ENCODE assay signal across 8 cellular contexts in genomic region chr7:82044497-82045080, GRCh38.
DNase-seq lines count a peak whose midpoint lies in the region; ATAC-seq and TF ChIP-seq lines count a peak whose summit lies in the region.

No MANE protein-coding gene starts in this region.

- in situ Hi-C loops in HAP-1 (cut with MboI; ENCODE audit: low sequenced_read_pairs): loop anchor here (10.0 to 25.0 kb wide), 2 partner anchors 530 to 693 kb away; no protein-coding TSS in a partner anchor

- DNase-seq in ELR (ENCODE audit: low read depth) (peak; percentile 57), HAP-1 (ENCODE audit: low spot score in 2 of 2) (peak; percentile 33 to 56), NCI-H1105 treated with DMSO at 0.1 percent for 48 hours (lab: John Stamatoyannopoulos, UW) (peak; percentile 75), fibroblast of villous mesenchyme (ENCODE audit: low read depth) (peak; percentile 72), retina (peak; percentile 36), GM19238 (ENCODE audit: insufficient read length, low spot score) (no peak)

- H3K27me3 ChIP-seq in HAP-1 (ENCODE audit: low read depth): no peaks in the 10 kb centered on the region

- peaks cover 3% of the 10 kb centered on the region; the same call in 1 of the 2 replicates for H3K4me1 ChIP-seq in HAP-1

- H3K4me3 ChIP-seq in HAP-1 (no peak overlapping the region), fibroblast of villous mesenchyme (ENCODE audit: low read depth, low read length) (no peak overlapping the region)

- no peaks in the 10 kb centered on the region for H3K9me3 ChIP-seq in HAP-1

- peak; percentile 63 for TF ChIP-seq CTCF in fibroblast of villous mesenchyme (IDR thresholded peaks at IDR 0.05; ENCODE audit: insufficient read depth, low read depth, low read length)

- H3K36me3 ChIP-seq in HAP-1 (replicated peaks): no peaks in the 10 kb centered on the region

- ATAC-seq in SK-N-SH treated with all-trans-retinoic acid at 6 μM for 48 hours (peak; percentile 82), HG03280 (IDR thresholded peaks at IDR 0.05; ENCODE audit: unreplicated experiment) (no peak)

TF ChIP-seq in SK-N-SH treated with all-trans-retinoic acid at 6 μM for 48 hours, 23 proteins besides CTCF, POLR2A, EP300 and RAD21:
- no peak for TF ChIP-seq ZFP30 (CRISPR knock-in tag; IDR thresholded peaks at IDR 0.05)
